ENCODE assay signal across 34 cellular contexts in genomic region chr1:10624256-10625050, GRCh38.
DNase-seq lines count a peak whose midpoint lies in the region; ATAC-seq, FAIRE-seq and TF ChIP-seq lines count a peak whose summit lies in the region.
"Had no signal": no experiment of that assay in that cellular context is flagged by ENCODE, and none has a peak within 500 bp of the region (broad histone marks: within the 10 kb centered on the region; RNA-seq: fewer than 3 reads in every experiment).

No MANE protein-coding gene starts in this region.

- BruUV-seq in HepG2 (replicated peaks; lab: Mats Ljungman, UMichigan) = no TSS peak

- TF ChIP-seq RAD21 in HepG2 (CRISPR knock-in tag; IDR thresholded peaks at IDR 0.05) = no peak

- H3K27ac ChIP-seq in 22Rv1 (0 out of 2 replicates have a peak overlapping the region, but pooled peaks have one; percentile 13), HepG2 (ENCODE audit: extremely low read length, insufficient read depth, low read length) (no peak overlapping the region), small intestine (ENCODE audit: low read depth in 1 of 2, low read length in 1 of 2) (no peak overlapping the region), GM23248 (no peak overlapping the region)
- H3K27ac ChIP-seq: BLaER1, skin epidermis, vagina had no signal

- FAIRE-seq in HepG2 (lab: Jason Lieb, UNC) (no peak), small intestine (lab: Jason Lieb, UNC) (no peak)
- FAIRE-seq: astrocyte, GM12878, keratinocyte had no signal

- POLR2A ChIA-PET in HepG2 (lab: Yijun Ruan, JAX) = no interaction called here

- H3K36me3 ChIP-seq in HepG2 (replicated peaks in 1 of 2; ENCODE audit: control insufficient read depth in 1 of 2, insufficient read depth in 2 of 2, low read length in 2 of 2) (peaks cover 12% of the 10 kb centered on the region in 2 experiments; a peak in 3 of 5 replicates), small intestine (ENCODE audit: control insufficient read depth in 2 of 2, insufficient read depth in 2 of 2, low read length in 2 of 2) (peaks cover 4 to 6% of the 10 kb centered on the region in 2 donors), GM23248 (ENCODE audit: low read depth) (no peaks in the 10 kb centered on the region)

- H3K9ac ChIP-seq in HepG2 (ENCODE audit: insufficient read depth, low read depth, low read length) (no peak overlapping the region), GM23248 (no peak overlapping the region)
- H3K9ac ChIP-seq: BLaER1 had no signal

- TF ChIP-seq POLR2A in HepG2 (IDR thresholded peaks at IDR 0.05; ENCODE audit: insufficient read depth in 1 of 2, low read depth in 2 of 2, low read length in 2 of 2) = no peak

- H3F3A ChIP-seq in GM23248 (ENCODE audit: insufficient read depth) = no peaks in the 10 kb centered on the region

- no peaks in the 10 kb centered on the region for H4K20me1 ChIP-seq in HepG2 (ENCODE audit: insufficient read depth, low read length)
- no peaks in the 10 kb centered on the region for H4K20me1 ChIP-seq in GM23248 (ENCODE audit: insufficient read depth)
- H4K20me1 ChIP-seq: BLaER1 had no signal

- peak; percentile 52 for ATAC-seq in HepG2
- ATAC-seq: effector memory CD8-positive, alpha-beta T cell; GM12878; natural killer cell; PC-3; stimulated activated naive CD8-positive, alpha-beta T cell treated with anti-CD3 and anti-CD28 coated beads, Interleukin-15, Interleukin-2, amounts not matched to agents 100 U/mL and 50 U/mL, for 24 hours had no signal

- H3K27me3 ChIP-seq in HepG2 (ENCODE audit: control insufficient read depth in 1 of 2, insufficient read depth in 2 of 2, low read length in 2 of 2) = no peaks in the 10 kb centered on the region
- no peaks in the 10 kb centered on the region for H3K27me3 ChIP-seq in small intestine (ENCODE audit: control insufficient read depth in 2 of 2, insufficient read depth in 2 of 2, low read length in 2 of 2)
- no peaks in the 10 kb centered on the region for H3K27me3 ChIP-seq in GM23248 (replicated peaks; ENCODE audit: insufficient read depth)
- H3K27me3 ChIP-seq: BLaER1, vagina had no signal

- intact Hi-C loops in HepG2 (cut with micrococcal nuclease; ENCODE audit: unreplicated experiment) = loop anchor here (10.0 kb wide), 1 partner anchor 110 kb away; no protein-coding TSS in a partner anchor

- H3K79me2 ChIP-seq in HepG2 (ENCODE audit: insufficient read depth, low read length) (no peaks in the 10 kb centered on the region), GM23248 (ENCODE audit: insufficient read depth) (no peaks in the 10 kb centered on the region)

- H3K4me1 ChIP-seq in HepG2 (ENCODE audit: insufficient read depth, low read length) = peaks cover 10% of the 10 kb centered on the region
- no peaks in the 10 kb centered on the region for H3K4me1 ChIP-seq in small intestine (ENCODE audit: control insufficient read depth in 2 of 2, insufficient read depth in 1 of 2, low read depth in 1 of 2, low read length in 1 of 2)
- no peaks in the 10 kb centered on the region for H3K4me1 ChIP-seq in GM23248 (ENCODE audit: insufficient read depth)
- H3K4me1 ChIP-seq: vagina had no signal

- TF ChIP-seq CTCF in 22Rv1 (IDR thresholded peaks at IDR 0.05) (no peak), HepG2 (CRISPR knock-in tag; IDR thresholded peaks at IDR 0.05) (no peak)

- no peak overlapping the region for H2AFZ ChIP-seq in HepG2 (ENCODE audit: low read length)
- no peak overlapping the region for H2AFZ ChIP-seq in GM23248

- in situ Hi-C loops in HepG2 (cut with HindIII; ENCODE audit: extremely low pct_ligation_motif_present, low pct_unique_long_range_greater_than_20kb) = no loop called here
- in situ Hi-C loops in GM23248 (cut with MboI) = no loop called here

- H3K9me3 ChIP-seq in HepG2 (ENCODE audit: low read length) (no peaks in the 10 kb centered on the region), small intestine (ENCODE audit: control insufficient read depth, low read depth) (no peaks in the 10 kb centered on the region), GM23248 (ENCODE audit: low read depth) (no peaks in the 10 kb centered on the region)
- H3K9me3 ChIP-seq: BLaER1, thoracic aorta, vagina had no signal

- H3K4me3 ChIP-seq in HepG2 (replicated peaks in 1 of 3; ENCODE audit: insufficient read depth in 1 of 3, low read depth in 2 of 3, low read length in 3 of 3) (no peak overlapping the region), small intestine (ENCODE audit: low read depth in 1 of 2, low read length in 2 of 2) (no peak overlapping the region), GM23248 (no peak overlapping the region)
- H3K4me3 ChIP-seq: BLaER1, GM12878, skin epidermis, thoracic aorta, vagina had no signal

- WGBS in HepG2 (ENCODE audit: low lambda C conversion rate) = 85% methylated on average over 21 of the region's 26 CpGs
- 86 to 92% (median 88%) methylated on average over 26 of the region's 26 CpGs for WGBS in small intestine, 3 donors
- 96% methylated on average over 26 of the region's 26 CpGs for whole genome bisulfite sequencing in GM23248 (ENCODE audit: low coverage in 1 of 2, low lambda C conversion rate in 2 of 2, missing lambda C conversion rate in 2 of 2), 2 experiments

- DNase-seq in HuH-7.5 (ENCODE audit: low spot score) (peak; percentile 25), HepG2 (ENCODE audit: low spot score) (no peak), small intestine (peak; percentile 39), GDM1 (lab: John Stamatoyannopoulos, UW) (no peak), GM23248 (no peak)
- no peak for DNase-seq in activated CD8-positive, alpha-beta memory T cell treated with anti-CD3 and anti-CD28 coated beads for 24 hours
- DNase-seq: activated CD4-positive, alpha-beta T cell treated with anti-CD3 and anti-CD28 coated beads for 4 hours; activated gamma-delta T cell; activated naive CD8-positive, alpha-beta T cell treated with anti-CD3 and anti-CD28 coated beads for 36 hours; caudate nucleus; cortex of kidney; effector memory CD8-positive, alpha-beta T cell; EL; erythroblast; head of caudate nucleus; IMR-90; natural killer cell; NCI-H1436 treated with DMSO at 0.1 percent for 48 hours; NCI-H2081 treated with DMSO at 0.1 percent for 48 hours; NCI-H2227 treated with DMSO at 0.1 percent for 48 hours; NCI-H69; PC-3; SHP77; stimulated activated CD4-positive, alpha-beta T cell treated with anti-CD3 and anti-CD28 coated beads, Interleukin-1b, Interleukin-23, amount 100 ng/mL, for 48 hours; stimulated activated naive CD8-positive, alpha-beta T cell treated with anti-CD3 and anti-CD28 coated beads, Interleukin-15, Interleukin-2, amounts not matched to agents 100 U/mL and 50 U/mL, for 24 hours; T-helper 2 cell had no signal

- H3K4me2 ChIP-seq in HepG2 (ENCODE audit: low read depth, low read length) = no peak overlapping the region
- no peak overlapping the region for H3K4me2 ChIP-seq in GM23248 (ENCODE audit: unreplicated experiment)
- H3K4me2 ChIP-seq: BLaER1 had no signal

- CTCF ChIA-PET in HepG2 (lab: Yijun Ruan, JAX; ENCODE audit: low intra/inter-chr PET ratio, low total read pairs) = no interaction called here

- H3K9me2 ChIP-seq in GM23248 (ENCODE audit: insufficient read depth) = no peaks in the 10 kb centered on the region

- no peak for TF ChIP-seq EP300 in HepG2 (IDR thresholded peaks at IDR 0.05; ENCODE audit: low read depth in 2 of 2, low read length in 2 of 2)
- TF ChIP-seq EP300 in HepG2 (CRISPR knock-in tag; IDR thresholded peaks at IDR 0.05; ENCODE audit: borderline replicate concordance) = no peak

TF ChIP-seq in HepG2, 621 proteins besides CTCF, POLR2A, EP300 and RAD21 (continues in another document):
- TF ChIP-seq ESRRA (CRISPR knock-in tag; IDR thresholded peaks at IDR 0.05; ENCODE audit: low read depth) = peak; percentile 68; the same call in 1 of the 2 replicates
- TF ChIP-seq SNAPC4 (CRISPR knock-in tag; IDR thresholded peaks at IDR 0.05) = no peak
- TF ChIP-seq HNF4A (CRISPR knock-in tag; IDR thresholded peaks at IDR 0.05) = peak; percentile 56
- TF ChIP-seq CAMTA2 (CRISPR knock-in tag; IDR thresholded peaks at IDR 0.05; ENCODE audit: borderline replicate concordance) = no peak
- TF ChIP-seq MAFK (conservative IDR thresholded peaks at IDR 0.05 in 1 of 2, IDR thresholded peaks at IDR 0.05 in 1 of 2; ENCODE audit: low read length in 2 of 2) = 0 out of 4 replicates have a peak, but pooled peaks of 1 of the 2 experiments have one; percentile 4
- no peak for TF ChIP-seq GATAD2A (CRISPR knock-in tag; IDR thresholded peaks at IDR 0.05)

Comparison
In these comparisons a context has a peak if more than half of its experiments do, and no peak if none do; other contexts are left out.
1. DNase-seq: peak in HuH-7.5 (single experiment) and small intestine (single experiment); none in HepG2 (single experiment), GDM1 (single experiment), activated CD8-positive, alpha-beta memory T cell treated with anti-CD3 and anti-CD28 coated beads for 24 hours (single experiment) and GM23248 (single experiment).